Comparison of ENCODE assay signal across 29 cellular contexts in the genomic region with DNA sequence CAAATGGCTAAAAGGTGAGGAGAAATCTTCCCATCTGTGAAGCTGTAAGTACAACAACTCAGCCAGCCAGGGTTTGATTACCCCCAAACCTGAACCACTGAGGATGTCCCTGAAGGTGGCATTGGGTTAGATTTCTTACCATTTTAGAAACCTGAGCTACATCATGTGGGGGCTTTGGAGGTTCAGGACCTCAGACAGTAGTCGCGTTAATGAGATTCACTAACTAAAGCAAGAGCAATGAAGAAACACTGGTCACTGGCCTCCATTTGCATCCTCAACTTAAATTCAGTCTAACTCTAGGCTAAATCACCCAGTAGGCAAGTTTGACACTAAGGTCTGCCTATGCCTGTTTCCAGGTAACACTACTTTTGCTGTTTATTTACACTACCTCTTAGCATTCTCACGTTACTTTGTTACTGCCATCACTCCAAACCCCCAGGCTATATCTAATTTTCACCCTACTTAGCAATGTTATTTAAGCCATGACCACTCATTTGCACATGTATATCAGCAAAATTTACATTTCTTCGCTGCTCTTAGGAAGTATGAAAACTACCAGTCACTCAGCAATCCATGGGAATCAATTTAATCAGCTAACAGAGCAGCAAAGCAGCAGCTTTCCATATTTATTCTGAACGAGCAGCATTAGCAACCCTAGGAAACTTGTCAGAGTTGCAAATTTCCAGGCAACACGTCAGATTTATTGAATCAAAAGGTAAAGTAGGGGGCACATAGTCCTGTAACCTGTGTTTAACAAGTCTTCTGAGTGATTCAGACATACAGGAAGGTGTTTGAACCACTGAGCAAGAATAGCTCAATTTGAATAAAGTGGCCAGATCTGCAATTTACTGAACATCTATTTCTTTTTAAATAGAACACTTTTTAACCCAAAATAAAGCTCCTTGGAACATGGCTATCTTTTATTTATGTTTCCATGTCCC.
DNase-seq lines count a peak whose midpoint lies in the region; ATAC-seq and TF ChIP-seq lines count a peak whose summit lies in the region.
"Had no signal": no experiment of that assay in that cellular context is flagged by ENCODE, and none has a peak within 500 bp of the region (broad histone marks: within the 10 kb centered on the region; RNA-seq: fewer than 3 reads in every experiment).

No MANE protein-coding gene starts in this region.

- H3K27ac Mint-ChIP-seq in activated CD4-positive, alpha-beta memory T cell treated with anti-CD3 and anti-CD28 coated beads, Interleukin-2, amount 10 ng/mL, durations not matched to agents 7 days and 5 days, result no peak overlapping the region
- H3K27ac Mint-ChIP-seq: B cell; CD8-positive, alpha-beta T cell had no signal

- no peak for TF ChIP-seq CTCF in epithelial cell of esophagus (IDR thresholded peaks at IDR 0.05; ENCODE audit: insufficient read depth, low read depth, low read length, missing control alignments)

- intact Hi-C loops in right cardiac atrium (cut with DNase I), result no loop called here

- no peaks in the 10 kb centered on the region for H3K4me1 Mint-ChIP-seq in activated CD4-positive, alpha-beta memory T cell treated with anti-CD3 and anti-CD28 coated beads, Interleukin-2, amount 10 ng/mL, durations not matched to agents 7 days and 5 days
- H3K4me1 Mint-ChIP-seq: B cell had no signal

- CTCF ChIA-PET in activated CD4-positive, alpha-beta memory T cell treated with anti-CD3 and anti-CD28 coated beads, Interleukin-2, amount 10 ng/mL, durations not matched to agents 7 days and 5 days (lab: Charles Lee), result no interaction called here

- peaks cover 20% of the 10 kb centered on the region for H3K9me3 Mint-ChIP-seq in activated CD4-positive, alpha-beta memory T cell treated with anti-CD3 and anti-CD28 coated beads, Interleukin-2, amount 10 ng/mL, durations not matched to agents 7 days and 5 days

- 40% methylated on average over 6 of the region's 6 CpGs for WGBS in right cardiac atrium

- no peak for ATAC-seq in right cardiac atrium
- ATAC-seq: CD8-positive, alpha-beta T cell; Right ventricle myocardium inferior had no signal

- DNase-seq in DMS53 (lab: John Stamatoyannopoulos, UW) (peak; percentile 5), DMS53 treated with DMSO at 0.1 percent for 48 hours (lab: John Stamatoyannopoulos, UW; ENCODE audit: unreplicated experiment) (no peak), NCI-H69 (lab: John Stamatoyannopoulos, UW) (peak; percentile 33), epithelial cell of esophagus (ENCODE audit: low read depth) (peak; percentile 9), right cardiac atrium (no peak), mesenteric fat pad (ENCODE audit: low spot score) (no peak)
- no peak for DNase-seq in activated CD4-positive, alpha-beta memory T cell treated with anti-CD3 and anti-CD28 coated beads, Interleukin-2, amount 10 ng/mL, durations not matched to agents 7 days and 5 days
- DNase-seq: CD8-positive, alpha-beta T cell; DMS 273 treated with DMSO at 0.1 percent for 48 hours; DND-41; GM23248; HCEC 1CT; IMR-90; KG1; MG63; NCI-H1417; NCI-H1694 treated with DMSO at 0.1 percent for 48 hours; NCI-H2081 treated with DMSO at 0.1 percent for 48 hours; NCI-H2171; NCI-H226; NCI-H510A; NCI-H82; NK-92 treated with Interleukin-12 subunit alpha and Interleukin-12 subunit beta, amount 100 ng/mL, for 24 hours; PC-9 had no signal

- H3K27ac ChIP-seq in right cardiac atrium (ENCODE audit: low read length), result no peak overlapping the region
- H3K27ac ChIP-seq: 22Rv1, C4-2B, GM23248, PC-9, SJSA1 had no signal

- POLR2A ChIA-PET in activated CD4-positive, alpha-beta memory T cell treated with anti-CD3 and anti-CD28 coated beads, Interleukin-2, amount 10 ng/mL, durations not matched to agents 7 days and 5 days (lab: Charles Lee), result no interaction called here

- H3K4me3 Mint-ChIP-seq in activated CD4-positive, alpha-beta memory T cell treated with anti-CD3 and anti-CD28 coated beads, Interleukin-2, amount 10 ng/mL, durations not matched to agents 7 days and 5 days, result no peak overlapping the region
- H3K4me3 Mint-ChIP-seq: B cell; CD8-positive, alpha-beta T cell had no signal

- no peaks in the 10 kb centered on the region for H3K27me3 ChIP-seq in right cardiac atrium (ENCODE audit: control insufficient read depth, insufficient read depth)
- H3K27me3 ChIP-seq: MG63, SJSA1 had no signal

- H3K36me3 Mint-ChIP-seq in activated CD4-positive, alpha-beta memory T cell treated with anti-CD3 and anti-CD28 coated beads, Interleukin-2, amount 10 ng/mL, durations not matched to agents 7 days and 5 days (ENCODE audit: low read depth), result no peaks in the 10 kb centered on the region
- H3K36me3 Mint-ChIP-seq: CD8-positive, alpha-beta T cell had no signal

- no peaks in the 10 kb centered on the region for H3K9me3 ChIP-seq in right cardiac atrium (ENCODE audit: control insufficient read depth, low read length)
- H3K9me3 ChIP-seq: MG63, SJSA1 had no signal

- no peaks in the 10 kb centered on the region for H3K27me3 Mint-ChIP-seq in activated CD4-positive, alpha-beta memory T cell treated with anti-CD3 and anti-CD28 coated beads, Interleukin-2, amount 10 ng/mL, durations not matched to agents 7 days and 5 days
- H3K27me3 Mint-ChIP-seq: B cell had no signal

- H3K4me3 ChIP-seq in epithelial cell of esophagus (ENCODE audit: low read length), result no peak overlapping the region
- no peak overlapping the region for H3K4me3 ChIP-seq in right cardiac atrium (ENCODE audit: low read length)
- H3K4me3 ChIP-seq: GM23248, MG63, PC-9, SJSA1 had no signal

- no peaks in the 10 kb centered on the region for H3K4me1 ChIP-seq in right cardiac atrium (ENCODE audit: control insufficient read depth, insufficient read depth, low read length)
- H3K4me1 ChIP-seq: SJSA1 had no signal

Comparison
In these comparisons a context has a peak if more than half of its experiments do, and no peak if none do; other contexts are left out.
1. DNase-seq: peak in DMS53 (single experiment), NCI-H69 (single experiment) and epithelial cell of esophagus (single experiment); none in DMS53 treated with DMSO at 0.1 percent for 48 hours (single experiment), right cardiac atrium (0 of 3), activated CD4-positive, alpha-beta memory T cell treated with anti-CD3 and anti-CD28 coated beads, Interleukin-2, amount 10 ng/mL, durations not matched to agents 7 days and 5 days (single experiment) and mesenteric fat pad (single experiment).